In the genomic region with DNA sequence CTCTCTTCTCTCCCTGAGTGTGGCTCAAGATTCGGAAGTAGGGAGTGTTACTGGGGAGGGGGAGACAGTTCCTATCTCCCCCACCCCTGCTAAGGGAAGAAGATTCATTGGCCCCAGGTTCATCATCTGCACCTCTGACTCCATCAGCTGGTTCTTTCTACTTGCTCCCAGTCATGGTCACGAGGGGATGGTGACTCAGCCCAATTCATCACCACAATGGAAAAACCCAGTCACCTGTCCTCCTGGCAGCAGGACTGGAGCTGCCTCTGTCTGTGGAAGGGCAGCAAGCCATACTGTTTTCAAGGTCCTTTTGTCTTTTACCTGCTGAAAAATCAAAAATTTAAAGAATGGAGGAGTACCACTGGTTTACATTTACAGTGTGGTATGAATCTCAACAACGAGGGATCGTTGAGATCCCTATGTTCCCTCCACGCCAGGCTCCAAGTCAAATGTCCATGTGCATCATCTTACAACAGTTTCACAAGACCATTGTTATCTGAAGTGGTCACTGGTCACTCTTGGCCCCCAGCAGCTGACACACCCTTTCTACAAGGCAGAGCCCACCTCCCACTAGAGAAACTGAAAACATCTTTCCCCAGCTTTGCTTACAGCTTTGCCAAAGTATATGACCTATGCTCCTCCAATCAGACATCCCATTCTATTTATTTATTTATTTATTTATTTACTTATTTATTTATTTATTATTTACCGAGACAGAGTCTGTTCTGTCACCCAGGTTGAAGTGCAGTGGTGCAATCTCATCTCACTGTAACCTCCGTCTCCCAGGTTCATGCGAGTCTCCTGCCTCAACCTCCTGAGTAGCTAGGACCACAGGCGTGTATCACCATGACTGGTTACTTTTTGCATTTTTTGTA, we compare ENCODE assay signal across 8 cellular contexts. TPM values are rescaled to one million over a fixed set of nuclear protein-coding genes. Genes with fewer than 3 reads are reported as not detected.
DNase-seq lines count a peak whose midpoint lies in the region; ATAC-seq, FAIRE-seq and TF ChIP-seq lines count a peak whose summit lies in the region.
"Had no signal": no experiment of that assay in that cellular context is flagged by ENCODE, and none has a peak within 500 bp of the region (broad histone marks: within the 10 kb centered on the region; RNA-seq: fewer than 3 reads in every experiment).

No MANE protein-coding gene starts in this region.

- no peaks in the 10 kb centered on the region for H3K36me3 ChIP-seq in SK-N-SH (replicated peaks in 1 of 2; ENCODE audit: control insufficient read depth in 1 of 2, insufficient read depth in 2 of 2, low read length in 1 of 2)

- no peaks in the 10 kb centered on the region for H3F3A ChIP-seq in SK-N-SH (replicated peaks; ENCODE audit: insufficient read depth)

- no peak overlapping the region for H3K4me2 ChIP-seq in SK-N-SH

- ATAC-seq in HG02973 (IDR thresholded peaks at IDR 0.05; ENCODE audit: unreplicated experiment) (no peak), HG03342 (IDR thresholded peaks at IDR 0.05; ENCODE audit: unreplicated experiment) (no peak)

- peak; percentile 95 for DNase-seq in H54 (ENCODE audit: insufficient read length, low spot score)
- DNase-seq in SK-N-SH: no peak
- peak; percentile 93 for DNase-seq in dermis microvascular lymphatic vessel endothelial cell (ENCODE audit: low read depth in 2 of 2)
- peak; percentile 29 to 60 (median 31) for DNase-seq in stimulated activated CD4-positive, alpha-beta T cell treated with anti-CD3 and anti-CD28 coated beads, TNF-alpha, amount 100 ng/mL, for 24 hours (ENCODE audit: low read depth in 3 of 3)
- no peak for DNase-seq in NCI-H2107 treated with DMSO at 0.1 percent for 48 hours (lab: John Stamatoyannopoulos, UW; ENCODE audit: unreplicated experiment)

- 0 out of 4 replicates have a peak, but pooled peaks of 1 of the 2 experiments have one; percentile 13 for TF ChIP-seq EP300 in SK-N-SH (IDR thresholded peaks at IDR 0.05; ENCODE audit: borderline replicate concordance in 1 of 2, low read depth in 1 of 2, low read length in 1 of 2)

- no peaks in the 10 kb centered on the region for H3K9me3 ChIP-seq in SK-N-SH

- POLR2A ChIA-PET in SK-N-SH (lab: Yijun Ruan, JAX): no interaction called here

- H3K4me1 ChIP-seq in SK-N-SH (ENCODE audit: control insufficient read depth in 1 of 2, insufficient read depth in 2 of 2, low read depth in 1 of 2, low read length in 1 of 2): peaks cover 0 to 6% of the 10 kb centered on the region in 2 experiments; a peak in 2 of 4 replicates

- CTCF ChIA-PET in SK-N-SH (lab: Yijun Ruan, JAX): interaction anchor here (1.0 to 1.4 kb wide), 2 partner anchors 28 to 123 kb away, joined by 3 to 5 read pairs; no protein-coding TSS in a partner anchor

- 77% methylated on average over 9 of the region's 9 CpGs for WGBS in SK-N-SH (ENCODE audit: low lambda C conversion rate)

- H3K27me3 ChIP-seq in SK-N-SH (ENCODE audit: insufficient read depth): peaks cover 16% of the 10 kb centered on the region

- H4K20me1 ChIP-seq in SK-N-SH (ENCODE audit: insufficient read depth): no peaks in the 10 kb centered on the region

- no peak for TF ChIP-seq RAD21 in SK-N-SH (IDR thresholded peaks at IDR 0.05; ENCODE audit: low read length)

- H3K27ac ChIP-seq in SK-N-SH (ENCODE audit: low read depth in 2 of 2, low read length in 1 of 2): no peak overlapping the region
- H3K27ac ChIP-seq: SK-N-MC had no signal

- no peak overlapping the region for H3K9ac ChIP-seq in SK-N-SH

- no peaks in the 10 kb centered on the region for H3K79me2 ChIP-seq in SK-N-SH (ENCODE audit: insufficient read depth)

- H2AFZ ChIP-seq in SK-N-SH (ENCODE audit: low read depth): no peak overlapping the region

- TF ChIP-seq CTCF in SK-N-SH (IDR thresholded peaks at IDR 0.05): no peak

- peak; percentile 94 for FAIRE-seq in H54 (lab: Jason Lieb, UNC)

- no peak overlapping the region for H3K4me3 ChIP-seq in SK-N-SH (ENCODE audit: low read depth in 2 of 2, low read length in 1 of 2)
- H3K4me3 ChIP-seq: SK-N-MC had no signal

- H3K9me2 ChIP-seq in SK-N-SH: no peaks in the 10 kb centered on the region

- TF ChIP-seq POLR2A in H54 (IDR thresholded peaks at IDR 0.05; ENCODE audit: low read depth, low read length): no peak

TF ChIP-seq in SK-N-SH, 30 proteins besides CTCF, POLR2A, EP300 and RAD21 (continues in another document):
- no peak for TF ChIP-seq TAF1 (IDR thresholded peaks at IDR 0.05; ENCODE audit: borderline replicate concordance, low read depth, low read length)
- no peak for TF ChIP-seq ZBTB33 (IDR thresholded peaks at IDR 0.05; ENCODE audit: borderline replicate concordance, low read depth)
- TF ChIP-seq TCF12 (IDR thresholded peaks at IDR 0.05): peak; percentile 41; the same call in 1 of the 2 replicates
- no peak for TF ChIP-seq RXRA (IDR thresholded peaks at IDR 0.05; ENCODE audit: borderline replicate concordance, low read depth)
- TF ChIP-seq RCOR1 (IDR thresholded peaks at IDR 0.05; ENCODE audit: low read length): no peak
- TF ChIP-seq NFIC (IDR thresholded peaks at IDR 0.05; ENCODE audit: borderline replicate concordance): no peak
- TF ChIP-seq SIN3A (IDR thresholded peaks at IDR 0.05; ENCODE audit: borderline replicate concordance, low read depth, low read length): no peak
- TF ChIP-seq, protein P1, sequence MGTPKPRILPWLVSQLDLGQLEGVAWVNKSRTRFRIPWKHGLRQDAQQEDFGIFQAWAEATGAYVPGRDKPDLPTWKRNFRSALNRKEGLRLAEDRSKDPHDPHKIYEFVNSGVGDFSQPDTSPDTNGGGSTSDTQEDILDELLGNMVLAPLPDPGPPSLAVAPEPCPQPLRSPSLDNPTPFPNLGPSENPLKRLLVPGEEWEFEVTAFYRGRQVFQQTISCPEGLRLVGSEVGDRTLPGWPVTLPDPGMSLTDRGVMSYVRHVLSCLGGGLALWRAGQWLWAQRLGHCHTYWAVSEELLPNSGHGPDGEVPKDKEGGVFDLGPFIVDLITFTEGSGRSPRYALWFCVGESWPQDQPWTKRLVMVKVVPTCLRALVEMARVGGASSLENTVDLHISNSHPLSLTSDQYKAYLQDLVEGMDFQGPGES (IDR thresholded peaks at IDR 0.05; ENCODE audit: low read depth, low read length): no peak
- no peak for TF ChIP-seq FOXM1 (IDR thresholded peaks at IDR 0.05; ENCODE audit: low read depth)
- no peak for TF ChIP-seq REST (IDR thresholded peaks at IDR 0.05; ENCODE audit: low read depth, low read length)
- TF ChIP-seq USF2 (IDR thresholded peaks at IDR 0.05; ENCODE audit: borderline replicate concordance, low read depth, low read length): no peak
- no peak for TF ChIP-seq ELF1 (IDR thresholded peaks at IDR 0.05)

RNA-seq across cellular contexts. Expression of gene NDRG4, which starts 40.4 kb away (rescaled TPM):
- 46.2 and 52.0 TPM in 2 replicates for polyA plus RNA-seq in SK-N-SH (2012; rRNA removed)
- polyA plus RNA-seq in SK-N-SH (2012; cell fraction: cytosol; rRNA removed): 18.9 and 28.9 TPM in 2 replicates
- polyA plus RNA-seq in SK-N-SH (2012; cell fraction: nucleus; rRNA removed): 127 and 159 TPM in 2 replicates
- total RNA-seq in dermis microvascular lymphatic vessel endothelial cell: 94.7 and 368 TPM in 2 replicates

RNA-seq across cellular contexts. Expression of gene SETD6, which starts 55.7 kb away (rescaled TPM):
- 17.2 and 22.2 TPM in 2 replicates for polyA plus RNA-seq in SK-N-SH (2012; rRNA removed)
- 8.7 and 9.0 TPM in 2 replicates for polyA plus RNA-seq in SK-N-SH (2012; cell fraction: cytosol; rRNA removed)
- 107 and 134 TPM in 2 replicates for polyA plus RNA-seq in SK-N-SH (2012; cell fraction: nucleus; rRNA removed)
- total RNA-seq in dermis microvascular lymphatic vessel endothelial cell: 7.2 and 16.7 TPM in 2 replicates

Comparison
In these comparisons a context has a peak if more than half of its experiments do, and no peak if none do; other contexts are left out.
1. DNase-seq: peak in H54 (single experiment), dermis microvascular lymphatic vessel endothelial cell (2 of 2) and stimulated activated CD4-positive, alpha-beta T cell treated with anti-CD3 and anti-CD28 coated beads, TNF-alpha, amount 100 ng/mL, for 24 hours (3 of 3); none in SK-N-SH (single experiment) and NCI-H2107 treated with DMSO at 0.1 percent for 48 hours (single experiment).